9 cellular contexts compared by ENCODE assay signal in genomic region chr3:177591371-177591770, GRCh38.
DNase-seq lines count a peak whose midpoint lies in the region; ATAC-seq, FAIRE-seq and TF ChIP-seq lines count a peak whose summit lies in the region.
"Had no signal": no experiment of that assay in that cellular context is flagged by ENCODE, and none has a peak within 500 bp of the region (broad histone marks: within the 10 kb centered on the region; RNA-seq: fewer than 3 reads in every experiment).

No MANE protein-coding gene starts in this region.

- no peak overlapping the region for H3K9ac ChIP-seq in HepG2 (ENCODE audit: insufficient read depth, low read depth, low read length)

- H3K27me3 ChIP-seq in HepG2 (ENCODE audit: control insufficient read depth in 1 of 2, insufficient read depth in 2 of 2, low read length in 2 of 2) = no peaks in the 10 kb centered on the region

- H3K36me3 Mint-ChIP-seq in activated CD4-positive, alpha-beta T cell treated with anti-CD3 and anti-CD28 coated beads, Interleukin-2, amount 10 ng/mL, durations not matched to agents 7 days and 5 days (ENCODE audit: low read depth) = peaks cover 5% of the 10 kb centered on the region
- no peaks in the 10 kb centered on the region for H3K36me3 Mint-ChIP-seq in T-helper 17 cell (ENCODE audit: low read depth)
- H3K36me3 Mint-ChIP-seq: CD4-positive, CD25-positive, alpha-beta regulatory T cell had no signal

- TF ChIP-seq EP300 in HepG2 (IDR thresholded peaks at IDR 0.05; ENCODE audit: low read depth in 2 of 2, low read length in 2 of 2) (no peak), HepG2 (CRISPR knock-in tag; IDR thresholded peaks at IDR 0.05; ENCODE audit: borderline replicate concordance) (no peak)

- peaks cover 9% of the 10 kb centered on the region for H3K9me3 Mint-ChIP-seq in activated CD4-positive, alpha-beta T cell treated with anti-CD3 and anti-CD28 coated beads, Interleukin-2, amount 10 ng/mL, durations not matched to agents 7 days and 5 days
- H3K9me3 Mint-ChIP-seq: CD4-positive, CD25-positive, alpha-beta regulatory T cell had no signal

- H3K79me2 ChIP-seq in HepG2 (ENCODE audit: insufficient read depth, low read length) = no peaks in the 10 kb centered on the region

- ATAC-seq in HG03064 (IDR thresholded peaks at IDR 0.05; ENCODE audit: low read depth, unreplicated experiment) (peak; percentile 82), T-helper 17 cell (peak; percentile 36), HepG2 (peak; percentile 84)

- no peak for TF ChIP-seq RAD21 in HepG2 (CRISPR knock-in tag; IDR thresholded peaks at IDR 0.05)

- no TSS peak for BruUV-seq in HepG2 (replicated peaks; lab: Mats Ljungman, UMichigan)

- H3K4me3 ChIP-seq in HepG2 (replicated peaks in 1 of 3; ENCODE audit: insufficient read depth in 1 of 3, low read depth in 2 of 3, low read length in 3 of 3) = no peak overlapping the region

- 47% methylated on average over 3 of the region's 4 CpGs for WGBS in HepG2 (ENCODE audit: low lambda C conversion rate)

- H3K27ac ChIP-seq in HepG2 (ENCODE audit: extremely low read length, insufficient read depth, low read length) = no peak overlapping the region

- TF ChIP-seq CTCF in HepG2 (CRISPR knock-in tag; IDR thresholded peaks at IDR 0.05) = no peak

- peaks cover 37% of the 10 kb centered on the region for H3K4me1 ChIP-seq in HepG2 (ENCODE audit: insufficient read depth, low read length)

- DNase-seq in activated CD4-positive, alpha-beta T cell treated with anti-CD3 and anti-CD28 coated beads, Interleukin-2, amount 10 ng/mL, durations not matched to agents 7 days and 5 days = no peak
- DNase-seq in activated CD4-positive, alpha-beta T cell treated with anti-CD3 and anti-CD28 coated beads for 4 hours = no peak
- DNase-seq in T-helper 17 cell (no peak), HepG2 (ENCODE audit: low spot score) (no peak), DMS79 (lab: John Stamatoyannopoulos, UW) (no peak), occipital lobe (lab: John Stamatoyannopoulos, UW) (no peak)
- no peak for DNase-seq in stimulated activated naive CD4-positive, alpha-beta T cell treated with Interleukin-2 at 50 U/mL for 16 hours (lab: John Stamatoyannopoulos, UW)
- DNase-seq: CD4-positive, CD25-positive, alpha-beta regulatory T cell had no signal

- H3K27me3 Mint-ChIP-seq in activated CD4-positive, alpha-beta T cell treated with anti-CD3 and anti-CD28 coated beads, Interleukin-2, amount 10 ng/mL, durations not matched to agents 7 days and 5 days = no peaks in the 10 kb centered on the region
- no peaks in the 10 kb centered on the region for H3K27me3 Mint-ChIP-seq in T-helper 17 cell
- H3K27me3 Mint-ChIP-seq: CD4-positive, CD25-positive, alpha-beta regulatory T cell had no signal

- H3K4me3 Mint-ChIP-seq in activated CD4-positive, alpha-beta T cell treated with anti-CD3 and anti-CD28 coated beads, Interleukin-2, amount 10 ng/mL, durations not matched to agents 7 days and 5 days = no peak overlapping the region
- peak overlapping the region; percentile 62 for H3K4me3 Mint-ChIP-seq in T-helper 17 cell
- H3K4me3 Mint-ChIP-seq: CD4-positive, CD25-positive, alpha-beta regulatory T cell had no signal

- FAIRE-seq in HepG2 (lab: Jason Lieb, UNC) = no peak

- H3K36me3 ChIP-seq in HepG2 (replicated peaks in 1 of 2; ENCODE audit: control insufficient read depth in 1 of 2, insufficient read depth in 2 of 2, low read length in 2 of 2) = no peaks in the 10 kb centered on the region

- H3K9me3 ChIP-seq in T-helper 17 cell (ENCODE audit: control insufficient read depth, low read length, poor library complexity, severe bottlenecking) = no peaks in the 10 kb centered on the region
- no peaks in the 10 kb centered on the region for H3K9me3 ChIP-seq in HepG2 (ENCODE audit: low read length)

- TF ChIP-seq POLR2A in HepG2 (IDR thresholded peaks at IDR 0.05; ENCODE audit: insufficient read depth in 1 of 2, low read depth in 2 of 2, low read length in 2 of 2) = no peak

- no peaks in the 10 kb centered on the region for H4K20me1 ChIP-seq in HepG2 (ENCODE audit: insufficient read depth, low read length)

- in situ Hi-C loops in HepG2 (cut with HindIII; ENCODE audit: extremely low pct_ligation_motif_present, low pct_unique_long_range_greater_than_20kb) = no loop called here

- CTCF ChIA-PET in activated CD4-positive, alpha-beta T cell treated with anti-CD3 and anti-CD28 coated beads, Interleukin-2, amount 10 ng/mL, durations not matched to agents 7 days and 5 days (lab: Charles Lee) = interaction anchor here (1.5 kb wide), 1 partner anchor 14 kb away, joined by 4 read pairs; no protein-coding TSS in a partner anchor
- CTCF ChIA-PET in HepG2 (lab: Yijun Ruan, JAX; ENCODE audit: low intra/inter-chr PET ratio, low total read pairs) = no interaction called here

- POLR2A ChIA-PET in activated CD4-positive, alpha-beta T cell treated with anti-CD3 and anti-CD28 coated beads, Interleukin-2, amount 10 ng/mL, durations not matched to agents 7 days and 5 days (lab: Charles Lee) = no interaction called here
- POLR2A ChIA-PET in HepG2 (lab: Yijun Ruan, JAX) = no interaction called here

- H3K4me1 Mint-ChIP-seq in activated CD4-positive, alpha-beta T cell treated with anti-CD3 and anti-CD28 coated beads, Interleukin-2, amount 10 ng/mL, durations not matched to agents 7 days and 5 days = peaks cover 55% of the 10 kb centered on the region
- peaks cover 31% of the 10 kb centered on the region for H3K4me1 Mint-ChIP-seq in T-helper 17 cell

- peak overlapping the region; percentile 28; the same call in 1 of the 2 replicates for H3K4me2 ChIP-seq in HepG2 (ENCODE audit: low read depth, low read length)

- intact Hi-C loops in HepG2 (cut with micrococcal nuclease; ENCODE audit: unreplicated experiment) = no loop called here

- H2AFZ ChIP-seq in HepG2 (ENCODE audit: low read length) = peak overlapping the region; percentile 38

- H3K27ac Mint-ChIP-seq in activated CD4-positive, alpha-beta T cell treated with anti-CD3 and anti-CD28 coated beads, Interleukin-2, amount 10 ng/mL, durations not matched to agents 7 days and 5 days = peak overlapping the region; percentile 27
- no peak overlapping the region for H3K27ac Mint-ChIP-seq in T-helper 17 cell
- H3K27ac Mint-ChIP-seq: CD4-positive, CD25-positive, alpha-beta regulatory T cell had no signal

TF ChIP-seq in HepG2, 621 proteins besides CTCF, POLR2A, EP300 and RAD21:
- TF ChIP-seq ZNF17 (CRISPR knock-in tag; IDR thresholded peaks at IDR 0.05) (no peak), U2AF2 (IDR thresholded peaks at IDR 0.05; ENCODE audit: low read depth, low read length) (no peak)
